1 cellular context compared by ENCODE assay signal in the genomic region with DNA sequence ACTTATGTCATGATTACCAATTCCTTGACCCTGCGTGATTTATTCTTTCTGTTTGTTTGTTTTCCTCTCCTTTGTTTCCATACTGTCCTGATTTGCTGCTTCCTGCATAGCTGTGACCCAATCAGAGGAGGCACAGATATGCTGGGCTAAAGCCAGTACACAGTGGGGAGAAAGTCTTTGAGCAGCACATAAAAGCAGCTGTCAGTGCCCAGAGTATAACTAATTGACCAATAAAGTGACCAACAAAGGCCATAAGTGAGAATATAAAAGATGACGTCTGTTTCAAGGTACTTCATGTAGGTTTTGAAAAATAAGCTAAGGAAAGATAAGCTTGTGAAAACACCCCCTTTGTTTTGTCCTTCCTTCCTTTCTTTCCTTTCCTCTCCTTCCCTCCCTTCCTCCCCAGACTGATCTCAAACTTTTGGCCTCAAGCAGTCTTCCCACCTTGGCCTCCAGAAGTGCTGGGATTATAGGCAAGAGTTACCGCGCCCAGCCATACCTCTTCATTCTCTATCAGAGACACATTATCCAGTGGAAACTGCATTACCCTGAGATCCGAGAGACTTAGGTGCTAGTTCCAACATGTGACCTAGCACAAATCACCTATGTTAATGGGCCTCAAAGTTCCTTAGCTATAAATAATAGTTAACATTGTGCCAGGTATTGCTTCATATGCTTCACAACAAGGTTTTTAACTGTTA.
TF ChIP-seq lines count a peak whose summit lies in the region.

No MANE protein-coding gene starts in this region.

TF ChIP-seq in GM23338, 12 proteins besides CTCF, POLR2A, EP300 and RAD21 (continued from another document):
- TF ChIP-seq REST (IDR thresholded peaks at IDR 0.05; ENCODE audit: unreplicated experiment) (no peak), ETS1 (IDR thresholded peaks at IDR 0.05) (no peak), EZH2phosphoT487 (IDR thresholded peaks at IDR 0.05; ENCODE audit: unreplicated experiment) (no peak), ZNF331 (CRISPR knock-in tag; IDR thresholded peaks at IDR 0.05; ENCODE audit: low read depth) (no peak), NANOG (IDR thresholded peaks at IDR 0.05; ENCODE audit: borderline replicate concordance) (no peak), JUNB (IDR thresholded peaks at IDR 0.05; ENCODE audit: unreplicated experiment) (no peak), CREB1 (CRISPR knock-in tag; IDR thresholded peaks at IDR 0.05; ENCODE audit: low read depth) (no peak), ZNF462 (CRISPR knock-in tag; IDR thresholded peaks at IDR 0.05) (no peak), EZH2 (IDR thresholded peaks at IDR 0.05; ENCODE audit: low read depth, unreplicated experiment) (no peak), STAT1 (IDR thresholded peaks at IDR 0.05; ENCODE audit: unreplicated experiment) (no peak)
